1 cellular context compared by ENCODE assay signal in genomic region chr2:172052000-172052983, GRCh38.
TF ChIP-seq lines count a peak whose summit lies in the region.

No MANE protein-coding gene starts in this region.

TF ChIP-seq in SK-N-SH, 30 proteins besides CTCF, POLR2A, EP300 and RAD21 (continued from another document):
- TF ChIP-seq REST (IDR thresholded peaks at IDR 0.05; ENCODE audit: low read depth, low read length): no peak
- TF ChIP-seq FOXJ3 (CRISPR knock-in tag; IDR thresholded peaks at IDR 0.05): no peak
- no peak for TF ChIP-seq YY1 (IDR thresholded peaks at IDR 0.05; ENCODE audit: low read depth)
- TF ChIP-seq EZH2phosphoT487 (IDR thresholded peaks at IDR 0.05; ENCODE audit: borderline replicate concordance, low read depth): no peak
- TF ChIP-seq, protein P1, sequence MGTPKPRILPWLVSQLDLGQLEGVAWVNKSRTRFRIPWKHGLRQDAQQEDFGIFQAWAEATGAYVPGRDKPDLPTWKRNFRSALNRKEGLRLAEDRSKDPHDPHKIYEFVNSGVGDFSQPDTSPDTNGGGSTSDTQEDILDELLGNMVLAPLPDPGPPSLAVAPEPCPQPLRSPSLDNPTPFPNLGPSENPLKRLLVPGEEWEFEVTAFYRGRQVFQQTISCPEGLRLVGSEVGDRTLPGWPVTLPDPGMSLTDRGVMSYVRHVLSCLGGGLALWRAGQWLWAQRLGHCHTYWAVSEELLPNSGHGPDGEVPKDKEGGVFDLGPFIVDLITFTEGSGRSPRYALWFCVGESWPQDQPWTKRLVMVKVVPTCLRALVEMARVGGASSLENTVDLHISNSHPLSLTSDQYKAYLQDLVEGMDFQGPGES (IDR thresholded peaks at IDR 0.05; ENCODE audit: low read depth, low read length): no peak
- TF ChIP-seq JUND (IDR thresholded peaks at IDR 0.05): no peak
- no peak for TF ChIP-seq POLR2AphosphoS5 (IDR thresholded peaks at IDR 0.05; ENCODE audit: low read depth, low read length)
- TF ChIP-seq RXRA (IDR thresholded peaks at IDR 0.05; ENCODE audit: borderline replicate concordance, low read depth): no peak
- TF ChIP-seq NFIC (IDR thresholded peaks at IDR 0.05; ENCODE audit: borderline replicate concordance): no peak
- no peak for TF ChIP-seq GABPA (IDR thresholded peaks at IDR 0.05; ENCODE audit: low read depth)
- TF ChIP-seq, protein P2, sequence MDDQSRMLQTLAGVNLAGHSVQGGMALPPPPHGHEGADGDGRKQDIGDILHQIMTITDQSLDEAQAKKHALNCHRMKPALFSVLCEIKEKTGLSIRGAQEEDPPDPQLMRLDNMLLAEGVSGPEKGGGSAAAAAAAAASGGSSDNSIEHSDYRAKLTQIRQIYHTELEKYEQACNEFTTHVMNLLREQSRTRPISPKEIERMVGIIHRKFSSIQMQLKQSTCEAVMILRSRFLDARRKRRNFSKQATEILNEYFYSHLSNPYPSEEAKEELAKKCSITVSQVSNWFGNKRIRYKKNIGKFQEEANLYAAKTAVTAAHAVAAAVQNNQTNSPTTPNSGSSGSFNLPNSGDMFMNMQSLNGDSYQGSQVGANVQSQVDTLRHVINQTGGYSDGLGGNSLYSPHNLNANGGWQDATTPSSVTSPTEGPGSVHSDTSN (IDR thresholded peaks at IDR 0.05): no peak
TF ChIP-seq in SK-N-SH: peak in this region for 0.
